In genomic region chr7:25900887-25901286, GRCh38 we compare ENCODE assay signal across 21 cellular contexts.
"Had no signal": no experiment of that assay in that cellular context is flagged by ENCODE, and none has a peak within 500 bp of the region (broad histone marks: within the 10 kb centered on the region; RNA-seq: fewer than 3 reads in every experiment).

No MANE protein-coding gene starts in this region.

- H3K4me1 ChIP-seq: SJCRH30 had no signal

- DNase-seq: Kasumi-1; KG1; MM.1S; NCI-H1092 treated with DMSO at 0.1 percent for 48 hours; NCI-H1436; NCI-H187; NCI-H2029; NCI-H2081 treated with DMSO at 0.1 percent for 48 hours; NCI-H2171; NCI-H226; NCI-H510A; NCI-H524 treated with DMSO at 0.1 percent for 48 hours; NCI-H69; NCI-H774; NK-92 treated with Interleukin-12 subunit alpha and Interleukin-12 subunit beta, amount 100 ng/mL, for 24 hours; PC-3; SHP77 treated with DMSO at 0.1 percent for 48 hours; SJCRH30 had no signal

- H3K36me3 ChIP-seq: SJCRH30 had no signal

- ATAC-seq: Panc1, PC-3, SK-N-SH treated with all-trans-retinoic acid at 6 μM for 48 hours had no signal

- H3K27ac ChIP-seq: RWPE1, SJCRH30 had no signal

- H3K9me3 ChIP-seq: SJCRH30 had no signal

- H3K4me3 ChIP-seq: SJCRH30 had no signal

- H3K27me3 ChIP-seq: SJCRH30 had no signal
